Comparison of ENCODE assay signal across 18 cellular contexts in the genomic region with DNA sequence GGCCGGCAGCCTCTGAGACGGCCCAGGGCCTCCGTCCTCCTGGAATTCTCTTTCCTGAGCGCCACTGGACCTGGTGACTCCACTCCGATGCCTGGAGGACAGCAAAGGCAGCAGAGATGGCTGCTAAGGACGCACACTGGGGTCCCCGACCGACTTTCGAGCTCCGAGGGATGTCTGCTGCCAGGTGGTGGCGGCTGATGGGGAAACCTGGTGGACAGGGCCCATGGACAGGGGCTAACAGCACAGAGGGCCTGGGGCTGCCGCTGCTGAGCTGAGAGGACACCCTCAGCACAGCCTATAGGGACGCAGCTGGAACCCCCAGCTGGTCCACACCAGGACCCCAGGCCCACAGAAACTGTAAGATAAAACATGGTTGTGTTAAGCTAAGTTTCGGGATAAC.
DNase-seq lines count a peak whose midpoint lies in the region; ATAC-seq, FAIRE-seq and TF ChIP-seq lines count a peak whose summit lies in the region.
"Had no signal": no experiment of that assay in that cellular context is flagged by ENCODE, and none has a peak within 500 bp of the region (broad histone marks: within the 10 kb centered on the region; RNA-seq: fewer than 3 reads in every experiment).

No MANE protein-coding gene starts in this region.

- H3K9me3 ChIP-seq in HepG2 (ENCODE audit: low read length) (no peaks in the 10 kb centered on the region), right lobe of liver (no peaks in the 10 kb centered on the region), osteoblast (ENCODE audit: low read depth, low read length) (no peaks in the 10 kb centered on the region), upper lobe of right lung (no peaks in the 10 kb centered on the region)
- H3K9me3 ChIP-seq: BE2C had no signal

- H2AFZ ChIP-seq in HepG2 (ENCODE audit: low read length) (no peak overlapping the region), osteoblast (ENCODE audit: low read length) (no peak overlapping the region)
- H2AFZ ChIP-seq: GM23338 had no signal

- no peak overlapping the region for H3K9ac ChIP-seq in HepG2 (ENCODE audit: insufficient read depth, low read depth, low read length)

- TF ChIP-seq RAD21 in HepG2 (CRISPR knock-in tag; IDR thresholded peaks at IDR 0.05) = no peak

- H3K36me3 Mint-ChIP-seq in chondrocyte (ENCODE audit: low read depth) = no peaks in the 10 kb centered on the region
- H3K36me3 Mint-ChIP-seq: CD4-positive, alpha-beta memory T cell had no signal

- POLR2A ChIA-PET in HepG2 (lab: Yijun Ruan, JAX) = no interaction called here

- FAIRE-seq in HepG2 (lab: Jason Lieb, UNC) = no peak
- FAIRE-seq: G401.6, GM12891 had no signal

- 45% methylated on average over 6 of the region's 14 CpGs for WGBS in HepG2 (ENCODE audit: low lambda C conversion rate)
- 62% methylated on average over 3 of the region's 14 CpGs for WGBS in right lobe of liver (ENCODE audit: insufficient coverage, low coverage, low lambda C conversion rate, missing lambda C conversion rate)

- H3K4me1 ChIP-seq in HepG2 (ENCODE audit: insufficient read depth, low read length) = no peaks in the 10 kb centered on the region
- H3K4me1 ChIP-seq in right lobe of liver = no peaks in the 10 kb centered on the region
- H3K4me1 ChIP-seq in osteoblast (ENCODE audit: insufficient read depth, low read length) = no peaks in the 10 kb centered on the region
- no peaks in the 10 kb centered on the region for H3K4me1 ChIP-seq in upper lobe of right lung
- H3K4me1 ChIP-seq: BE2C had no signal

- no peaks in the 10 kb centered on the region for H3K4me1 Mint-ChIP-seq in chondrocyte (ENCODE audit: low read depth)
- H3K4me1 Mint-ChIP-seq: CD4-positive, alpha-beta memory T cell; GM23338 had no signal

- intact Hi-C loops in HepG2 (cut with micrococcal nuclease; ENCODE audit: unreplicated experiment) (no loop called here), right lobe of liver (cut with DNase I) (no loop called here), upper lobe of right lung (cut with DNase I) (no loop called here)

- H3K36me3 ChIP-seq in HepG2 (replicated peaks in 1 of 2; ENCODE audit: control insufficient read depth in 1 of 2, insufficient read depth in 2 of 2, low read length in 2 of 2) (no peaks in the 10 kb centered on the region), right lobe of liver (no peaks in the 10 kb centered on the region), osteoblast (ENCODE audit: insufficient read depth, low read length) (no peaks in the 10 kb centered on the region), upper lobe of right lung (no peaks in the 10 kb centered on the region)
- H3K36me3 ChIP-seq: BE2C had no signal

- TF ChIP-seq EP300 in HepG2 (IDR thresholded peaks at IDR 0.05; ENCODE audit: low read depth in 2 of 2, low read length in 2 of 2) (no peak), HepG2 (CRISPR knock-in tag; IDR thresholded peaks at IDR 0.05; ENCODE audit: borderline replicate concordance) (no peak)

- no peak overlapping the region for H3K27ac Mint-ChIP-seq in chondrocyte (ENCODE audit: unreplicated experiment)
- H3K27ac Mint-ChIP-seq: CD4-positive, alpha-beta memory T cell; GM23338 had no signal

- H3K79me2 ChIP-seq in HepG2 (ENCODE audit: insufficient read depth, low read length) (no peaks in the 10 kb centered on the region), osteoblast (ENCODE audit: insufficient read depth, low read length) (no peaks in the 10 kb centered on the region)

- H3K4me2 ChIP-seq in HepG2 (ENCODE audit: low read depth, low read length) (no peak overlapping the region), osteoblast (ENCODE audit: insufficient read depth, low read length) (no peak overlapping the region)
- H3K4me2 ChIP-seq: GM23338 had no signal

- DNase-seq in HepG2 (ENCODE audit: low spot score) = no peak
- DNase-seq in right lobe of liver = no peak
- peak; percentile 87 for DNase-seq in chondrocyte (ENCODE audit: low spot score)
- peak; percentile 77 for DNase-seq in osteoblast (ENCODE audit: insufficient read length, low spot score, missing footprints)
- peak; percentile 59 for DNase-seq in upper lobe of right lung
- no peak for DNase-seq in foreskin fibroblast
- DNase-seq in SK-N-DZ (ENCODE audit: low spot score) = no peak
- DNase-seq in SHP77 (lab: John Stamatoyannopoulos, UW) = no peak
- DNase-seq: CD4-positive, alpha-beta memory T cell; DMS79 treated with DMSO at 0.1 percent for 48 hours; Kasumi-1; NCI-H187 treated with DMSO at 0.1 percent for 48 hours; NCI-H774; SHP77 treated with DMSO at 0.1 percent for 48 hours had no signal

- H3K27me3 Mint-ChIP-seq in chondrocyte (ENCODE audit: low read depth) = peaks cover 62% of the 10 kb centered on the region

- in situ Hi-C loops in HepG2 (cut with HindIII; ENCODE audit: extremely low pct_ligation_motif_present, low pct_unique_long_range_greater_than_20kb) = no loop called here

- H4K20me1 ChIP-seq in HepG2 (ENCODE audit: insufficient read depth, low read length) = peaks cover 17% of the 10 kb centered on the region; the same call in 1 of the 2 replicates
- no peaks in the 10 kb centered on the region for H4K20me1 ChIP-seq in osteoblast (ENCODE audit: insufficient read depth, low read length)

- ATAC-seq in HepG2 (peak; percentile 54; the same call in 2 of the 3 replicates), right lobe of liver (no peak), upper lobe of right lung (no peak)
- ATAC-seq: GM23338 had no signal

- H3K4me3 Mint-ChIP-seq in chondrocyte (ENCODE audit: unreplicated experiment) = no peak overlapping the region
- H3K4me3 Mint-ChIP-seq: CD4-positive, alpha-beta memory T cell; GM23338 had no signal

- BruUV-seq in HepG2 (replicated peaks; lab: Mats Ljungman, UMichigan) = no TSS peak

- H3K27ac ChIP-seq in HepG2 (ENCODE audit: extremely low read length, insufficient read depth, low read length) (no peak overlapping the region), right lobe of liver (no peak overlapping the region), osteoblast (ENCODE audit: low read depth, low read length) (no peak overlapping the region), upper lobe of right lung (no peak overlapping the region)

- H3K27me3 ChIP-seq in HepG2 (ENCODE audit: control insufficient read depth in 1 of 2, insufficient read depth in 2 of 2, low read length in 2 of 2) = peaks cover 7 to 71% of the 10 kb centered on the region in 2 experiments; a peak in 4 of 5 replicates
- no peaks in the 10 kb centered on the region for H3K27me3 ChIP-seq in right lobe of liver
- H3K27me3 ChIP-seq in osteoblast (ENCODE audit: insufficient read depth, low read length) = no peaks in the 10 kb centered on the region
- peaks cover 34% of the 10 kb centered on the region for H3K27me3 ChIP-seq in upper lobe of right lung

- CTCF ChIA-PET in HepG2 (lab: Yijun Ruan, JAX; ENCODE audit: low intra/inter-chr PET ratio, low total read pairs) = no interaction called here

- TF ChIP-seq CTCF in HepG2 (CRISPR knock-in tag; IDR thresholded peaks at IDR 0.05) = no peak
- no peak for TF ChIP-seq CTCF in right lobe of liver (IDR thresholded peaks at IDR 0.05)
- no peak for TF ChIP-seq CTCF in chondrocyte (IDR thresholded peaks at IDR 0.05)
- TF ChIP-seq CTCF in osteoblast (IDR thresholded peaks at IDR 0.05; ENCODE audit: extremely low read depth, low read depth, low read length) = no peak
- TF ChIP-seq CTCF in upper lobe of right lung (IDR thresholded peaks at IDR 0.05) = no peak
- TF ChIP-seq CTCF in foreskin fibroblast (IDR thresholded peaks at IDR 0.05; ENCODE audit: low read depth, low read length) = no peak

- TF ChIP-seq POLR2A in HepG2 (IDR thresholded peaks at IDR 0.05; ENCODE audit: insufficient read depth in 1 of 2, low read depth in 2 of 2, low read length in 2 of 2) (no peak), right lobe of liver (IDR thresholded peaks at IDR 0.05) (no peak)

- H3K4me3 ChIP-seq in HepG2 (replicated peaks in 1 of 3; ENCODE audit: insufficient read depth in 1 of 3, low read depth in 2 of 3, low read length in 3 of 3) (no peak overlapping the region), right lobe of liver (no peak overlapping the region), osteoblast (ENCODE audit: insufficient read depth, low read length) (no peak overlapping the region), upper lobe of right lung (no peak overlapping the region), foreskin fibroblast (ENCODE audit: low read depth in 1 of 2, low read length in 2 of 2) (no peak overlapping the region)
- H3K4me3 ChIP-seq: GM23338 had no signal

- no peaks in the 10 kb centered on the region for H3K9me3 Mint-ChIP-seq in chondrocyte (ENCODE audit: low read depth)
- H3K9me3 Mint-ChIP-seq: CD4-positive, alpha-beta memory T cell had no signal

TF ChIP-seq in HepG2, 621 proteins besides CTCF, POLR2A, EP300 and RAD21 (continues in another document):
- TF ChIP-seq CCDC6 (CRISPR knock-in tag; IDR thresholded peaks at IDR 0.05) (no peak), SNAPC5 (CRISPR knock-in tag; IDR thresholded peaks at IDR 0.05; ENCODE audit: borderline replicate concordance) (no peak), ZNF670 (CRISPR knock-in tag; IDR thresholded peaks at IDR 0.05; ENCODE audit: borderline replicate concordance) (no peak), TRAFD1 (CRISPR knock-in tag; IDR thresholded peaks at IDR 0.05; ENCODE audit: borderline replicate concordance) (no peak), ZNF615 (CRISPR knock-in tag; IDR thresholded peaks at IDR 0.05; ENCODE audit: borderline replicate concordance) (no peak), DBP (CRISPR knock-in tag; IDR thresholded peaks at IDR 0.05; ENCODE audit: not compliant biosample characterization) (no peak), ZNF331 (CRISPR knock-in tag; IDR thresholded peaks at IDR 0.05) (no peak), ONECUT2 (CRISPR knock-in tag; IDR thresholded peaks at IDR 0.05) (no peak)

Comparison
In these comparisons a context has a peak if more than half of its experiments do, and no peak if none do; other contexts are left out.
1. DNase-seq: peak in chondrocyte (single experiment), osteoblast (single experiment) and upper lobe of right lung (single experiment); none in HepG2 (single experiment), right lobe of liver (0 of 3), foreskin fibroblast (0 of 2), SK-N-DZ (single experiment) and SHP77 (0 of 2).